8 cellular contexts compared by ENCODE assay signal in the genomic region with DNA sequence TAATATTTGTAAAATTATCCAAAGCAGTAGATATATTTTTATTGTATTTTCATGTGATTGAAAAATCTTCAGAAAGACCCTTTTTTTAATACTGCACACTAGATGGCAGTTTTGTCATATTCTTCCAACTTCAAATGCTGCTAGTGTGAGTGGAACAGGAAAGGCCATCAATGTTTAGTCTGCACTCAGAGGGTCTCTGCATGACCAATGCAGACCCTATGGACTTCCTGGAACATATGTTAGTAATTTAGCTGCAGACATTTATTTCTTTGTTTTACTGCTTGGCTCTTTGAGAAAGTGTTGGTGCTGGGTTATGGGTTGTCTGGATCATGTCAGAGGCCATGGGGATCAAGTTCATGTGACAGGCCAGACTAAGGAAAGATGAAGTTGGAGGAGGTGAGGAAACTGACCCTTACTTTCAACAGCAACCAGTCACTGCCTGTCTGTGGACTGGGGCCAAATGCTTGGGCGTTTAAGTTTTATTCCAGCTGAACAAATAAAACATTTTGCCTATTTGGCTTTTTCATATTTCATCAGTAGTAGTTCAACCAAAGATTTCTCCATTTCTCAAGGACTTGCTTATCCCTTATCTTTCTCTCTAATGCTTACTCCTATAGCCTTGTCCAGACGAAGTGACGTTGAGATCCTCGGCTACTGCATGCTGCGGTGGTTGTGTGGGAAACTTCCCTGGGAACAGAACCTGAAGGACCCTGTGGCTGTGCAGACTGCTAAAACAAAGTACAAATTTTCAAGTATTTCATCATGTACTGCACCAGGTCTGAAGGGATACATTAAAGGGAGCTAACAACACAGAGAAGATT.
DNase-seq lines count a peak whose midpoint lies in the region; ATAC-seq and TF ChIP-seq lines count a peak whose summit lies in the region.

No MANE protein-coding gene starts in this region.

- intact Hi-C loops in lower lobe of right lung (cut with DNase I): no loop called here

- ATAC-seq in lower lobe of right lung: peak; percentile 58 to 69
- no peak for ATAC-seq in HG03469 (IDR thresholded peaks at IDR 0.05; ENCODE audit: unreplicated experiment)
- ATAC-seq in GM21515 (IDR thresholded peaks at IDR 0.05; ENCODE audit: unreplicated experiment): no peak

- H3K27ac ChIP-seq in lower lobe of right lung: no peak overlapping the region

- H3K4me1 ChIP-seq in lower lobe of right lung: no peaks in the 10 kb centered on the region

- H3K36me3 ChIP-seq in lower lobe of right lung: no peaks in the 10 kb centered on the region

- TF ChIP-seq CTCF in AG09309 (IDR thresholded peaks at IDR 0.05; ENCODE audit: control insufficient read depth, insufficient read depth, low read depth, low read length, missing control alignments) (peak; percentile 44), lower lobe of right lung (IDR thresholded peaks at IDR 0.05) (no peak)

- no peak for DNase-seq in AG09309 (ENCODE audit: low read depth)
- DNase-seq in LHCN-M2 (ENCODE audit: low read depth): peak; percentile 25
- DNase-seq in brain pericyte (ENCODE audit: low read depth, low spot score): peak; percentile 70
- no peak for DNase-seq in lower lobe of right lung
- DNase-seq in OCI-M2 (lab: John Stamatoyannopoulos, UW; ENCODE audit: unreplicated experiment): no peak
- no peak for DNase-seq in T1000 (lab: John Stamatoyannopoulos, UW)

- no peaks in the 10 kb centered on the region for H3K27me3 ChIP-seq in lower lobe of right lung (ENCODE audit: low read depth)

- no peak overlapping the region for H3K4me3 ChIP-seq in AG09309 (ENCODE audit: control insufficient read depth, low read depth, low read length)
- no peak overlapping the region for H3K4me3 ChIP-seq in lower lobe of right lung

- H3K9me3 ChIP-seq in lower lobe of right lung: no peaks in the 10 kb centered on the region

Comparison
In these comparisons a context has a peak if more than half of its experiments do, and no peak if none do; other contexts are left out.
1. DNase-seq: peak in LHCN-M2 (single experiment) and brain pericyte (single experiment); none in AG09309 (single experiment), lower lobe of right lung (single experiment), OCI-M2 (single experiment) and T1000 (single experiment).
2. ATAC-seq: peak in lower lobe of right lung (2 of 2); none in HG03469 (single experiment) and GM21515 (single experiment).